In the genomic region with DNA sequence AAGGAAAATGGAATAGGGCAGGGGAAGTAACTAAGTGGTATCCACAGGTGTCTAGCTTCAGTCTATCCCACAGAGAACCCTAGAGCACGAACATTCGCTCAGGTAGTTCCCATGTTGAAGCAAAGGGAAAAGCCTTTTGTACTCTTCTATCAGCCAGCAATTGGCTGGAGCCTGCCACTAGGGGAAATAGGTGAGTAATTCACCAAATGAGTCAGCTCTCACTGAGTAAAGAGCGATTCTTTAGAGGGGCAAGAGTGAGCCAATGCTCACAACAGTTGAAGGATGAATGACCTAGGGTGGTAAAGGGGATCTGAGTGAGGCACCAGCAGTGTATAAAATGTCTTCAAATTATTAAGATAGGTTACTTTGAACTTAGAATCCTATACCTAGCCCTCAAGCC, we compare ENCODE assay signal across 13 cellular contexts.
A peak's percentile ranks its signal among the peaks of the same experiment; 100 is the strongest.
DNase-seq lines count a peak whose midpoint lies in the region; ATAC-seq, FAIRE-seq and TF ChIP-seq lines count a peak whose summit lies in the region.
"Had no signal": no experiment of that assay in that cellular context is flagged by ENCODE, and none has a peak within 500 bp of the region (broad histone marks: within the 10 kb centered on the region; RNA-seq: fewer than 3 reads in every experiment).

No MANE protein-coding gene starts in this region.

- H3K9me3 ChIP-seq in endothelial cell of umbilical vein (replicated peaks; ENCODE audit: control insufficient read depth, insufficient read depth, low read length): no peaks in the 10 kb centered on the region
- H3K9me3 ChIP-seq: adrenal gland, esophagus muscularis mucosa had no signal

- dilution Hi-C loops in endothelial cell of umbilical vein (cut with MboI; ENCODE audit: extremely low pct_ligation_motif_present, low sequenced_read_pairs): no loop called here

- POLR2A ChIA-PET in endothelial cell of umbilical vein (lab: Charles Lee): no interaction called here

- H4K20me1 ChIP-seq in endothelial cell of umbilical vein (replicated peaks; ENCODE audit: control insufficient read depth, extremely low read depth, insufficient read depth, low read length): no peaks in the 10 kb centered on the region

- no peak for TF ChIP-seq POLR2A in endothelial cell of umbilical vein (IDR thresholded peaks at IDR 0.05; ENCODE audit: low read depth, low read length)

- H3K36me3 ChIP-seq in GM06990 (ENCODE audit: control insufficient read depth, insufficient read depth, low read length) (no peaks in the 10 kb centered on the region), endothelial cell of umbilical vein (ENCODE audit: control insufficient read depth in 2 of 2, extremely low read depth in 1 of 2, insufficient read depth in 2 of 2, low read length in 2 of 2) (no peaks in the 10 kb centered on the region)
- H3K36me3 ChIP-seq: adrenal gland, esophagus muscularis mucosa had no signal

- ATAC-seq in GM19395 (IDR thresholded peaks at IDR 0.05; ENCODE audit: unreplicated experiment): peak; percentile 52
- no peak for ATAC-seq in HG03280 (IDR thresholded peaks at IDR 0.05; ENCODE audit: unreplicated experiment)

- intact Hi-C loops in endothelial cell of umbilical vein (cut with micrococcal nuclease): no loop called here

- no peak for FAIRE-seq in endothelial cell of umbilical vein (lab: Jason Lieb, UNC)

- TF ChIP-seq CTCF in GM06990 (IDR thresholded peaks at IDR 0.05; ENCODE audit: insufficient read depth, low read length, poor library complexity, severe bottlenecking): peak; percentile 25
- TF ChIP-seq CTCF in endothelial cell of umbilical vein (IDR thresholded peaks at IDR 0.05; ENCODE audit: extremely low read depth in 1 of 2, insufficient read depth in 1 of 2, low read depth in 1 of 2, low read length in 2 of 2): no peak

- H3K27ac ChIP-seq in endothelial cell of umbilical vein (ENCODE audit: insufficient read depth, low read depth, low read length): no peak overlapping the region
- H3K27ac ChIP-seq: adrenal gland, esophagus muscularis mucosa, PC-9 had no signal

- no peaks in the 10 kb centered on the region for H3K79me2 ChIP-seq in endothelial cell of umbilical vein (ENCODE audit: control insufficient read depth, insufficient read depth, low read length)

- no TSS peak for BruUV-seq in endothelial cell of umbilical vein (replicated peaks; lab: Mats Ljungman, UMichigan)

- H3K4me3 ChIP-seq in GM06990 (replicated peaks; ENCODE audit: low read depth, low read length): no peak overlapping the region
- H3K4me3 ChIP-seq in endothelial cell of umbilical vein (replicated peaks in 1 of 3; ENCODE audit: insufficient read depth in 1 of 3, low read depth in 1 of 3, low read length in 3 of 3): no peak overlapping the region
- H3K4me3 ChIP-seq: adrenal gland, esophagus muscularis mucosa, PC-9 had no signal

- H3K4me2 ChIP-seq in endothelial cell of umbilical vein (ENCODE audit: insufficient read depth, low read length): no peak overlapping the region
- H3K4me2 ChIP-seq: PC-9 had no signal

- H3K9ac ChIP-seq in endothelial cell of umbilical vein (replicated peaks; ENCODE audit: extremely low read depth, insufficient read depth, low read length): no peak overlapping the region

- DNase-seq in GM06990 (ENCODE audit: extremely low read depth, insufficient read length): no peak
- DNase-seq in LHCN-M2 (ENCODE audit: low read depth): peak; percentile 2
- no peak for DNase-seq in endothelial cell of umbilical vein (ENCODE audit: low read depth, low spot score)
- no peak for DNase-seq in NOMO-1 treated with DMSO at 0.1 percent for 48 hours (lab: John Stamatoyannopoulos, UW; ENCODE audit: unreplicated experiment)
- no peak for DNase-seq in germinal center (ENCODE audit: low spot score)
- no peak for DNase-seq in NK-92 treated with Interleukin-12 subunit alpha and Interleukin-12 subunit beta, amount 100 ng/mL, for 24 hours (lab: John Stamatoyannopoulos, UW)
- DNase-seq: activated CD4-positive, CD25-positive, alpha-beta regulatory T cell treated with anti-CD3 and anti-CD28 coated beads, Interleukin-2, amount 50 U/mL, for 72 hours; adrenal gland; NCI-H1092 treated with DMSO at 0.1 percent for 48 hours; PC-9 had no signal

- CTCF ChIA-PET in endothelial cell of umbilical vein (lab: Charles Lee): no interaction called here

- no peaks in the 10 kb centered on the region for H3K9me1 ChIP-seq in endothelial cell of umbilical vein (replicated peaks; ENCODE audit: control insufficient read depth, extremely low read depth, insufficient read depth, low read length)

- H3K27me3 ChIP-seq in GM06990 (replicated peaks; ENCODE audit: control insufficient read depth, insufficient read depth, low read length) (no peaks in the 10 kb centered on the region), endothelial cell of umbilical vein (ENCODE audit: control insufficient read depth in 2 of 2, insufficient read depth in 2 of 2, low read length in 2 of 2) (peaks cover 0 to 3% of the 10 kb centered on the region in 2 experiments)
- H3K27me3 ChIP-seq: adrenal gland, esophagus muscularis mucosa had no signal

- H3K4me1 ChIP-seq in endothelial cell of umbilical vein (ENCODE audit: control insufficient read depth, extremely low read depth, insufficient read depth, low read length): no peaks in the 10 kb centered on the region
- H3K4me1 ChIP-seq: adrenal gland, esophagus muscularis mucosa had no signal

- H2AFZ ChIP-seq in endothelial cell of umbilical vein (ENCODE audit: low read depth, low read length): no peak overlapping the region
- H2AFZ ChIP-seq: PC-9 had no signal

TF ChIP-seq in endothelial cell of umbilical vein, 7 proteins besides CTCF, POLR2A, EP300 and RAD21:
- peak; percentile 33 for TF ChIP-seq FOS (IDR thresholded peaks at IDR 0.05; ENCODE audit: borderline replicate concordance, insufficient read depth, low read length)
- no peak for TF ChIP-seq MYC (IDR thresholded peaks at IDR 0.05; ENCODE audit: low read depth, low read length)
